Comparison of ENCODE assay signal across 27 cellular contexts in the genomic region with DNA sequence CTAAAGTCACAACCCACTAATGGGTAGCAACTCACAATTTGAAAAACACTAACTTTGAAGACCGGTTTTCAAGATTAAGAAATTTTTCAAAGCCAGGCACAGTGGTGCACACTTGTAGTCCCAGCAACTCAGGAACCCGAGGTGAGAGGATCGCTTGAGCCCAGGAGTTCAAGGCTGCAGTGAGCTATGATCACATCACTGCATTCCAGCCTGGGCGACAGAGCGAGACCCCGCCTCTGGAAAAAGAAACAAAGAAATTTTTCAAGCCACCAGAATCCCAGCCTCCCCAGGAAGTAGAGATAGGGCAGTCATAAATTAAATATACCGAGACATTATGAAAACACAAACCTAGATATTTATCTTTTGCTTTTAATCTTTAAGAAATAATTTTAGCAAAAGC. TPM values are rescaled to one million over a fixed set of nuclear protein-coding genes. Genes with fewer than 3 reads are reported as not detected.
"Had no signal": no experiment of that assay in that cellular context is flagged by ENCODE, and none has a peak within 500 bp of the region (broad histone marks: within the 10 kb centered on the region; RNA-seq: fewer than 3 reads in every experiment).

No MANE protein-coding gene starts in this region.

- H3K27me3 Mint-ChIP-seq: activated naive CD4-positive, alpha-beta T cell treated with anti-CD3 and anti-CD28 coated beads, Interleukin-2, amount 10 ng/mL, durations not matched to agents 7 days and 5 days; activated naive CD8-positive, alpha-beta T cell treated with anti-CD3 and anti-CD28 coated beads for 36 hours had no signal

- H3K36me3 Mint-ChIP-seq: activated naive CD4-positive, alpha-beta T cell treated with anti-CD3 and anti-CD28 coated beads, Interleukin-2, amount 10 ng/mL, durations not matched to agents 7 days and 5 days; activated naive CD8-positive, alpha-beta T cell treated with anti-CD3 and anti-CD28 coated beads for 36 hours had no signal

- H3K36me3 ChIP-seq: breast epithelium, MG63 had no signal

- H3K9me3 ChIP-seq: breast epithelium, MG63 had no signal

- H3K9me3 Mint-ChIP-seq: activated CD4-positive, alpha-beta memory T cell treated with anti-CD3 and anti-CD28 coated beads, Interleukin-2, amount 10 ng/mL, durations not matched to agents 7 days and 5 days; activated naive CD4-positive, alpha-beta T cell treated with anti-CD3 and anti-CD28 coated beads, Interleukin-2, amount 10 ng/mL, durations not matched to agents 7 days and 5 days; activated naive CD8-positive, alpha-beta T cell treated with anti-CD3 and anti-CD28 coated beads for 36 hours; activated T-helper 17 cell treated with anti-CD3 and anti-CD28 coated beads, Interleukin-2, amount 50 U/mL, for 72 hours; T-cell had no signal

- H3K27me3 ChIP-seq: breast epithelium, MG63 had no signal

- DNase-seq: activated CD4-positive, alpha-beta memory T cell treated with anti-CD3 and anti-CD28 coated beads, Interleukin-2, amount 10 ng/mL, durations not matched to agents 7 days and 5 days; activated CD4-positive, alpha-beta T cell treated with anti-CD3 and anti-CD28 coated beads for 36 hours; activated CD4-positive, alpha-beta T cell treated with anti-CD3 and anti-CD28 coated beads, Interleukin-2, amount 50 U/mL, for 1 hour; activated gamma-delta T cell; activated naive CD4-positive, alpha-beta T cell treated with anti-CD3 and anti-CD28 coated beads, Interleukin-2, amount 10 ng/mL, durations not matched to agents 7 days and 5 days; activated naive CD8-positive, alpha-beta T cell treated with anti-CD3 and anti-CD28 coated beads for 36 hours; activated T-cell treated with anti-CD3 and anti-CD28 coated beads for 4 hours; activated T-cell treated with anti-CD3 and anti-CD28 coated beads, Interleukin-2, amount 50 U/mL, for 48 hours; anterior cingulate cortex; caudate nucleus; MG63; MV-4-11; NCI-H1092 treated with DMSO at 0.1 percent for 48 hours; NCI-H1417 treated with DMSO at 0.1 percent for 48 hours; NCI-H1694; NCI-H2029; NCI-H2107; NCI-H2171 treated with DMSO at 0.1 percent for 48 hours; NCI-H226; NCI-H526; NCI-H774; T-cell; WERI-Rb-1 had no signal

- H3K4me1 Mint-ChIP-seq: activated CD4-positive, alpha-beta memory T cell treated with anti-CD3 and anti-CD28 coated beads, Interleukin-2, amount 10 ng/mL, durations not matched to agents 7 days and 5 days; activated CD4-positive, alpha-beta T cell treated with anti-CD3 and anti-CD28 coated beads for 36 hours; activated naive CD4-positive, alpha-beta T cell treated with anti-CD3 and anti-CD28 coated beads, Interleukin-2, amount 10 ng/mL, durations not matched to agents 7 days and 5 days; activated T-helper 17 cell treated with anti-CD3 and anti-CD28 coated beads, Interleukin-2, amount 50 U/mL, for 72 hours; T-cell had no signal

- H3K27ac ChIP-seq: breast epithelium, SK-N-MC, WERI-Rb-1 had no signal

- H3K4me3 ChIP-seq: breast epithelium, MG63, SK-N-MC had no signal

- H3K4me1 ChIP-seq: breast epithelium had no signal

- H3K4me3 Mint-ChIP-seq: activated CD4-positive, alpha-beta memory T cell treated with anti-CD3 and anti-CD28 coated beads, Interleukin-2, amount 10 ng/mL, durations not matched to agents 7 days and 5 days; activated CD4-positive, alpha-beta T cell treated with anti-CD3 and anti-CD28 coated beads for 36 hours; activated naive CD4-positive, alpha-beta T cell treated with anti-CD3 and anti-CD28 coated beads, Interleukin-2, amount 10 ng/mL, durations not matched to agents 7 days and 5 days; activated naive CD8-positive, alpha-beta T cell treated with anti-CD3 and anti-CD28 coated beads for 36 hours; activated T-helper 17 cell treated with anti-CD3 and anti-CD28 coated beads, Interleukin-2, amount 50 U/mL, for 72 hours; T-cell had no signal

- H3K27ac Mint-ChIP-seq: activated CD4-positive, alpha-beta memory T cell treated with anti-CD3 and anti-CD28 coated beads, Interleukin-2, amount 10 ng/mL, durations not matched to agents 7 days and 5 days; activated CD4-positive, alpha-beta T cell treated with anti-CD3 and anti-CD28 coated beads for 36 hours; activated naive CD4-positive, alpha-beta T cell treated with anti-CD3 and anti-CD28 coated beads, Interleukin-2, amount 10 ng/mL, durations not matched to agents 7 days and 5 days; activated naive CD8-positive, alpha-beta T cell treated with anti-CD3 and anti-CD28 coated beads for 36 hours; activated T-helper 17 cell treated with anti-CD3 and anti-CD28 coated beads, Interleukin-2, amount 50 U/mL, for 72 hours; T-cell had no signal

RNA-seq across cellular contexts. Expression of gene SMARCA1, which starts 13.0 kb away (rescaled TPM):
- total RNA-seq: activated CD4-positive, alpha-beta memory T cell treated with anti-CD3 and anti-CD28 coated beads, Interleukin-2, amount 10 ng/mL, durations not matched to agents 7 days and 5 days; T-helper 2 cell treated with Interferon-gamma antibody and Interleukin-4, amounts not matched to agents 100 ng/mL and 5 ng/mL, for 36 hours had no signal
